Comparison of ENCODE assay signal across 2 cellular contexts in the genomic region with DNA sequence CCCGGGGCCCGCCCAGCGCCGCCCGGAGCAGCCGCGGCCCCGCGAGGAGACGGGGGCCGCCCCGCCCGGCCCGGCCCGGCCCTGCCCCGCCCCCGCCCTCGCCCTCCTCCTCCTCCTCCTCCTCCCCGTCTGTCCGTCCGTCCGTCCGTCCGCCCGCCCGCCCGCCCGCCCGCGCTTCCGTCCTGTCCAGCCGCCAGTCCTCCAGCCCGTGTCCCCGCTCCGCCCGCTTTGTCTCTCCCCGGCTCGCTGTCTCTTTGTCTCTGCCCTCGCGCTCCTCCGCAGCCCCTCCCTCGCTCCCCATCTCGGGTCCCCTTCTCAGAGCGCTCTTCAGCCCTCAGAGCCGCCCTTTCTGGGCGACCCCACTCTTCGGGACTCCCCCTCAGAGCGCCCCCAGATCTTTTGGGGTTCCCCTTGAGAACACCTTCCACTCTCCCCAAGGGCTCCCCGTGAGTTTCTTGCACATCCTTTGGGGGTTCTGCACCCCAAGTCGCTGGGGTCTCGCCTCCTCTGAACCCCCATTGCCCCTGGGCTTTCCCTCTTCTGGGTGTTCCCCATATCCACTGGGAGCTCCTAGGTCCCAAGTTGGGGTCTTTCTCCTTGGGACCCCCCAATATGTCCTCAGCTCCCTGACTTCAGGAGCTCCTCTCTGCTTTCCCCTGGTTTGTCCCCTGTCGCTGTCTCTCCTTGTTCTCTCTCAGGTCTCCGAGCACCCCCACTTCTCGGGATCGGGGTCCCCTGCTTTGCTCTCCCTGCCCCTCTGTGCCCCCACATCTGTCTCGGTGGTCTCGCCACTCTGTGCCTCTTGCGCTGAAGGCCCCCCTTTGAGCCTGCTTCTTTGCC.
TF ChIP-seq lines count a peak whose summit lies in the region.

No MANE protein-coding gene starts in this region.

TF ChIP-seq in IMR-90, 13 proteins besides CTCF, POLR2A, EP300 and RAD21:
- TF ChIP-seq, protein P1, sequence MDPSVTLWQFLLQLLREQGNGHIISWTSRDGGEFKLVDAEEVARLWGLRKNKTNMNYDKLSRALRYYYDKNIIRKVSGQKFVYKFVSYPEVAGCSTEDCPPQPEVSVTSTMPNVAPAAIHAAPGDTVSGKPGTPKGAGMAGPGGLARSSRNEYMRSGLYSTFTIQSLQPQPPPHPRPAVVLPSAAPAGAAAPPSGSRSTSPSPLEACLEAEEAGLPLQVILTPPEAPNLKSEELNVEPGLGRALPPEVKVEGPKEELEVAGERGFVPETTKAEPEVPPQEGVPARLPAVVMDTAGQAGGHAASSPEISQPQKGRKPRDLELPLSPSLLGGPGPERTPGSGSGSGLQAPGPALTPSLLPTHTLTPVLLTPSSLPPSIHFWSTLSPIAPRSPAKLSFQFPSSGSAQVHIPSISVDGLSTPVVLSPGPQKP (IDR thresholded peaks at IDR 0.05; ENCODE audit: borderline replicate concordance, low read depth, low read length), result no peak
- TF ChIP-seq NFE2L2 (IDR thresholded peaks at IDR 0.05; ENCODE audit: low read depth, low read length) (no peak), FOS (IDR thresholded peaks at IDR 0.05; ENCODE audit: low read depth, low read length) (no peak), CEBPB (IDR thresholded peaks at IDR 0.05; ENCODE audit: low read depth, low read length) (no peak), MAFK (IDR thresholded peaks at IDR 0.05; ENCODE audit: low read depth, low read length) (no peak), SMC3 (IDR thresholded peaks at IDR 0.05; ENCODE audit: low read depth, low read length) (no peak), RFX5 (IDR thresholded peaks at IDR 0.05; ENCODE audit: low read depth, low read length) (no peak), RCOR1 (IDR thresholded peaks at IDR 0.05; ENCODE audit: insufficient replicate concordance, low read length) (no peak), CHD1 (IDR thresholded peaks at IDR 0.05; ENCODE audit: low read depth, low read length) (no peak), BHLHE40 (IDR thresholded peaks at IDR 0.05; ENCODE audit: low read depth, low read length) (no peak), MXI1 (IDR thresholded peaks at IDR 0.05; ENCODE audit: borderline replicate concordance, low read depth, low read length) (no peak)
- TF ChIP-seq, protein P2, sequence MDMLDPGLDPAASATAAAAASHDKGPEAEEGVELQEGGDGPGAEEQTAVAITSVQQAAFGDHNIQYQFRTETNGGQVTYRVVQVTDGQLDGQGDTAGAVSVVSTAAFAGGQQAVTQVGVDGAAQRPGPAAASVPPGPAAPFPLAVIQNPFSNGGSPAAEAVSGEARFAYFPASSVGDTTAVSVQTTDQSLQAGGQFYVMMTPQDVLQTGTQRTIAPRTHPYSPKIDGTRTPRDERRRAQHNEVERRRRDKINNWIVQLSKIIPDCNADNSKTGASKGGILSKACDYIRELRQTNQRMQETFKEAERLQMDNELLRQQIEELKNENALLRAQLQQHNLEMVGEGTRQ (IDR thresholded peaks at IDR 0.05; ENCODE audit: low read depth, low read length), result no peak

TF ChIP-seq in HepG2, 621 proteins besides CTCF, POLR2A, EP300 and RAD21 (continued from another document and continues in another):
- TF ChIP-seq, protein P3, sequence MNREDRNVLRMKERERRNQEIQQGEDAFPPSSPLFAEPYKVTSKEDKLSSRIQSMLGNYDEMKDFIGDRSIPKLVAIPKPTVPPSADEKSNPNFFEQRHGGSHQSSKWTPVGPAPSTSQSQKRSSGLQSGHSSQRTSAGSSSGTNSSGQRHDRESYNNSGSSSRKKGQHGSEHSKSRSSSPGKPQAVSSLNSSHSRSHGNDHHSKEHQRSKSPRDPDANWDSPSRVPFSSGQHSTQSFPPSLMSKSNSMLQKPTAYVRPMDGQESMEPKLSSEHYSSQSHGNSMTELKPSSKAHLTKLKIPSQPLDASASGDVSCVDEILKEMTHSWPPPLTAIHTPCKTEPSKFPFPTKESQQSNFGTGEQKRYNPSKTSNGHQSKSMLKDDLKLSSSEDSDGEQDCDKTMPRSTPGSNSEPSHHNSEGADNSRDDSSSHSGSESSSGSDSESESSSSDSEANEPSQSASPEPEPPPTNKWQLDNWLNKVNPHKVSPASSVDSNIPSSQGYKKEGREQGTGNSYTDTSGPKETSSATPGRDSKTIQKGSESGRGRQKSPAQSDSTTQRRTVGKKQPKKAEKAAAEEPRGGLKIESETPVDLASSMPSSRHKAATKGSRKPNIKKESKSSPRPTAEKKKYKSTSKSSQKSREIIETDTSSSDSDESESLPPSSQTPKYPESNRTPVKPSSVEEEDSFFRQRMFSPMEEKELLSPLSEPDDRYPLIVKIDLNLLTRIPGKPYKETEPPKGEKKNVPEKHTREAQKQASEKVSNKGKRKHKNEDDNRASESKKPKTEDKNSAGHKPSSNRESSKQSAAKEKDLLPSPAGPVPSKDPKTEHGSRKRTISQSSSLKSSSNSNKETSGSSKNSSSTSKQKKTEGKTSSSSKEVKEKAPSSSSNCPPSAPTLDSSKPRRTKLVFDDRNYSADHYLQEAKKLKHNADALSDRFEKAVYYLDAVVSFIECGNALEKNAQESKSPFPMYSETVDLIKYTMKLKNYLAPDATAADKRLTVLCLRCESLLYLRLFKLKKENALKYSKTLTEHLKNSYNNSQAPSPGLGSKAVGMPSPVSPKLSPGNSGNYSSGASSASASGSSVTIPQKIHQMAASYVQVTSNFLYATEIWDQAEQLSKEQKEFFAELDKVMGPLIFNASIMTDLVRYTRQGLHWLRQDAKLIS (CRISPR knock-in tag; IDR thresholded peaks at IDR 0.05), result no peak
- TF ChIP-seq ZNF768 (CRISPR knock-in tag; IDR thresholded peaks at IDR 0.05), result no peak; the same call in 1 of the 2 replicates
- TF ChIP-seq, protein P4, sequence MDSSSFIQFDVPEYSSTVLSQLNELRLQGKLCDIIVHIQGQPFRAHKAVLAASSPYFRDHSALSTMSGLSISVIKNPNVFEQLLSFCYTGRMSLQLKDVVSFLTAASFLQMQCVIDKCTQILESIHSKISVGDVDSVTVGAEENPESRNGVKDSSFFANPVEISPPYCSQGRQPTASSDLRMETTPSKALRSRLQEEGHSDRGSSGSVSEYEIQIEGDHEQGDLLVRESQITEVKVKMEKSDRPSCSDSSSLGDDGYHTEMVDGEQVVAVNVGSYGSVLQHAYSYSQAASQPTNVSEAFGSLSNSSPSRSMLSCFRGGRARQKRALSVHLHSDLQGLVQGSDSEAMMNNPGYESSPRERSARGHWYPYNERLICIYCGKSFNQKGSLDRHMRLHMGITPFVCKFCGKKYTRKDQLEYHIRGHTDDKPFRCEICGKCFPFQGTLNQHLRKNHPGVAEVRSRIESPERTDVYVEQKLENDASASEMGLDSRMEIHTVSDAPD (CRISPR knock-in tag; IDR thresholded peaks at IDR 0.05), result no peak
- TF ChIP-seq, protein P5, sequence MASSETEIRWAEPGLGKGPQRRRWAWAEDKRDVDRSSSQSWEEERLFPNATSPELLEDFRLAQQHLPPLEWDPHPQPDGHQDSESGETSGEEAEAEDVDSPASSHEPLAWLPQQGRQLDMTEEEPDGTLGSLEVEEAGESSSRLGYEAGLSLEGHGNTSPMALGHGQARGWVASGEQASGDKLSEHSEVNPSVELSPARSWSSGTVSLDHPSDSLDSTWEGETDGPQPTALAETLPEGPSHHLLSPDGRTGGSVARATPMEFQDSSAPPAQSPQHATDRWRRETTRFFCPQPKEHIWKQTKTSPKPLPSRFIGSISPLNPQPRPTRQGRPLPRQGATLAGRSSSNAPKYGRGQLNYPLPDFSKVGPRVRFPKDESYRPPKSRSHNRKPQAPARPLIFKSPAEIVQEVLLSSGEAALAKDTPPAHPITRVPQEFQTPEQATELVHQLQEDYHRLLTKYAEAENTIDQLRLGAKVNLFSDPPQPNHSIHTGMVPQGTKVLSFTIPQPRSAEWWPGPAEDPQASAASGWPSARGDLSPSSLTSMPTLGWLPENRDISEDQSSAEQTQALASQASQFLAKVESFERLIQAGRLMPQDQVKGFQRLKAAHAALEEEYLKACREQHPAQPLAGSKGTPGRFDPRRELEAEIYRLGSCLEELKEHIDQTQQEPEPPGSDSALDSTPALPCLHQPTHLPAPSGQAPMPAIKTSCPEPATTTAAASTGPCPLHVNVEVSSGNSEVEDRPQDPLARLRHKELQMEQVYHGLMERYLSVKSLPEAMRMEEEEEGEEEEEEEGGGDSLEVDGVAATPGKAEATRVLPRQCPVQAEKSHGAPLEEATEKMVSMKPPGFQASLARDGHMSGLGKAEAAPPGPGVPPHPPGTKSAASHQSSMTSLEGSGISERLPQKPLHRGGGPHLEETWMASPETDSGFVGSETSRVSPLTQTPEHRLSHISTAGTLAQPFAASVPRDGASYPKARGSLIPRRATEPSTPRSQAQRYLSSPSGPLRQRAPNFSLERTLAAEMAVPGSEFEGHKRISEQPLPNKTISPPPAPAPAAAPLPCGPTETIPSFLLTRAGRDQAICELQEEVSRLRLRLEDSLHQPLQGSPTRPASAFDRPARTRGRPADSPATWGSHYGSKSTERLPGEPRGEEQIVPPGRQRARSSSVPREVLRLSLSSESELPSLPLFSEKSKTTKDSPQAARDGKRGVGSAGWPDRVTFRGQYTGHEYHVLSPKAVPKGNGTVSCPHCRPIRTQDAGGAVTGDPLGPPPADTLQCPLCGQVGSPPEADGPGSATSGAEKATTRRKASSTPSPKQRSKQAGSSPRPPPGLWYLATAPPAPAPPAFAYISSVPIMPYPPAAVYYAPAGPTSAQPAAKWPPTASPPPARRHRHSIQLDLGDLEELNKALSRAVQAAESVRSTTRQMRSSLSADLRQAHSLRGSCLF (CRISPR knock-in tag; IDR thresholded peaks at IDR 0.05; ENCODE audit: borderline replicate concordance), result no peak
- no peak for TF ChIP-seq TCF12 (IDR thresholded peaks at IDR 0.05)
- no peak for TF ChIP-seq TCF12 (CRISPR knock-in tag; IDR thresholded peaks at IDR 0.05)
- TF ChIP-seq ZNF350 (CRISPR knock-in tag; IDR thresholded peaks at IDR 0.05; ENCODE audit: borderline replicate concordance, low read depth), result peak; percentile 5; the same call in 1 of the 2 replicates
- TF ChIP-seq GTF2F1 (IDR thresholded peaks at IDR 0.05; ENCODE audit: low read length), result no peak
- 0 out of 2 replicates have a peak, but pooled peaks have one; percentile 12 for TF ChIP-seq FOSL1 (CRISPR knock-in tag; IDR thresholded peaks at IDR 0.05; ENCODE audit: borderline replicate concordance)
- peak; percentile 43 for TF ChIP-seq TAF1 (CRISPR knock-in tag; IDR thresholded peaks at IDR 0.05)
- TF ChIP-seq ZNF224 (CRISPR knock-in tag; IDR thresholded peaks at IDR 0.05), result no peak
- no peak for TF ChIP-seq ZNF567 (CRISPR knock-in tag; IDR thresholded peaks at IDR 0.05; ENCODE audit: borderline replicate concordance)
- peak; percentile 7 for TF ChIP-seq YY1 (IDR thresholded peaks at IDR 0.05; ENCODE audit: insufficient read depth, insufficient replicate concordance, low read depth, low read length)
- TF ChIP-seq, protein P6, sequence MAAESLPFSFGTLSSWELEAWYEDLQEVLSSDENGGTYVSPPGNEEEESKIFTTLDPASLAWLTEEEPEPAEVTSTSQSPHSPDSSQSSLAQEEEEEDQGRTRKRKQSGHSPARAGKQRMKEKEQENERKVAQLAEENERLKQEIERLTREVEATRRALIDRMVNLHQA (CRISPR knock-in tag; IDR thresholded peaks at IDR 0.05), result no peak
- TF ChIP-seq EZH2 (conservative IDR thresholded peaks at IDR 0.05; ENCODE audit: low read depth, low read length), result no peak
- TF ChIP-seq, protein P7, sequence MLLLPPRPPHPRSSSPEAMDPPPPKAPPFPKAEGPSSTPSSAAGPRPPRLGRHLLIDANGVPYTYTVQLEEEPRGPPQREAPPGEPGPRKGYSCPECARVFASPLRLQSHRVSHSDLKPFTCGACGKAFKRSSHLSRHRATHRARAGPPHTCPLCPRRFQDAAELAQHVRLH (CRISPR knock-in tag; IDR thresholded peaks at IDR 0.05; ENCODE audit: borderline replicate concordance, low read depth), result no peak
- TF ChIP-seq RFX5 (IDR thresholded peaks at IDR 0.05; ENCODE audit: low read depth, low read length), result no peak
- peak; percentile 47; the same call in 1 of the 2 replicates for TF ChIP-seq ZC3H4 (CRISPR knock-in tag; IDR thresholded peaks at IDR 0.05; ENCODE audit: borderline replicate concordance)
- TF ChIP-seq, protein P8, sequence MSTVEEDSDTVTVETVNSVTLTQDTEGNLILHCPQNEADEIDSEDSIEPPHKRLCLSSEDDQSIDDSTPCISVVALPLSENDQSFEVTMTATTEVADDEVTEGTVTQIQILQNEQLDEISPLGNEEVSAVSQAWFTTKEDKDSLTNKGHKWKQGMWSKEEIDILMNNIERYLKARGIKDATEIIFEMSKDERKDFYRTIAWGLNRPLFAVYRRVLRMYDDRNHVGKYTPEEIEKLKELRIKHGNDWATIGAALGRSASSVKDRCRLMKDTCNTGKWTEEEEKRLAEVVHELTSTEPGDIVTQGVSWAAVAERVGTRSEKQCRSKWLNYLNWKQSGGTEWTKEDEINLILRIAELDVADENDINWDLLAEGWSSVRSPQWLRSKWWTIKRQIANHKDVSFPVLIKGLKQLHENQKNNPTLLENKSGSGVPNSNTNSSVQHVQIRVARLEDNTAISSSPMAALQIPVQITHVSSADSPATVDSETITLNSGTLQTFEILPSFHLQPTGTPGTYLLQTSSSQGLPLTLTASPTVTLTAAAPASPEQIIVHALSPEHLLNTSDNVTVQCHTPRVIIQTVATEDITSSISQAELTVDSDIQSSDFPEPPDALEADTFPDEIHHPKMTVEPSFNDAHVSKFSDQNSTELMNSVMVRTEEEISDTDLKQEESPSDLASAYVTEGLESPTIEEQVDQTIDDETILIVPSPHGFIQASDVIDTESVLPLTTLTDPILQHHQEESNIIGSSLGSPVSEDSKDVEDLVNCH (CRISPR knock-in tag; IDR thresholded peaks at IDR 0.05), result no peak; the same call in 1 of the 2 replicates
- TF ChIP-seq CREB1 (IDR thresholded peaks at IDR 0.05), result no peak
- TF ChIP-seq CREB1 (CRISPR knock-in tag; IDR thresholded peaks at IDR 0.05), result no peak
- TF ChIP-seq ZNF616 (CRISPR knock-in tag; IDR thresholded peaks at IDR 0.05; ENCODE audit: low read depth), result no peak; the same call in 1 of the 2 replicates
- peak; percentile 70; the same call in 1 of the 2 replicates for TF ChIP-seq ZNF75D (CRISPR knock-in tag; IDR thresholded peaks at IDR 0.05; ENCODE audit: borderline replicate concordance)
- no peak for TF ChIP-seq FOXK2 (IDR thresholded peaks at IDR 0.05)
- TF ChIP-seq NFE2 (CRISPR knock-in tag; IDR thresholded peaks at IDR 0.05), result no peak
- TF ChIP-seq REPIN1 (CRISPR knock-in tag; IDR thresholded peaks at IDR 0.05; ENCODE audit: borderline replicate concordance, low read depth), result no peak
- no peak for TF ChIP-seq ADNP (CRISPR knock-in tag; IDR thresholded peaks at IDR 0.05)
- TF ChIP-seq, protein P9, sequence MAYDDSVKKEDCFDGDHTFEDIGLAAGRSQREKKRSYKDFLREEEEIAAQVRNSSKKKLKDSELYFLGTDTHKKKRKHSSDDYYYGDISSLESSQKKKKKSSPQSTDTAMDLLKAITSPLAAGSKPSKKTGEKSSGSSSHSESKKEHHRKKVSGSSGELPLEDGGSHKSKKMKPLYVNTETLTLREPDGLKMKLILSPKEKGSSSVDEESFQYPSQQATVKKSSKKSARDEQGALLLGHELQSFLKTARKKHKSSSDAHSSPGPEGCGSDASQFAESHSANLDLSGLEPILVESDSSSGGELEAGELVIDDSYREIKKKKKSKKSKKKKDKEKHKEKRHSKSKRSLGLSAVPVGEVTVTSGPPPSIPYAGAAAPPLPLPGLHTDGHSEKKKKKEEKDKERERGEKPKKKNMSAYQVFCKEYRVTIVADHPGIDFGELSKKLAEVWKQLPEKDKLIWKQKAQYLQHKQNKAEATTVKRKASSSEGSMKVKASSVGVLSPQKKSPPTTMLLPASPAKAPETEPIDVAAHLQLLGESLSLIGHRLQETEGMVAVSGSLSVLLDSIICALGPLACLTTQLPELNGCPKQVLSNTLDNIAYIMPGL (CRISPR knock-in tag; IDR thresholded peaks at IDR 0.05; ENCODE audit: borderline replicate concordance in 1 of 2, low read depth in 1 of 2), result peak in 1 of 2 experiments; percentile 59; a peak in 2 of 4 replicates
- TF ChIP-seq ZNF724P (CRISPR knock-in tag; IDR thresholded peaks at IDR 0.05; ENCODE audit: borderline replicate concordance), result peak; percentile 61; the same call in 1 of the 2 replicates
- no peak for TF ChIP-seq ZNF484 (CRISPR knock-in tag; IDR thresholded peaks at IDR 0.05; ENCODE audit: borderline replicate concordance, low read depth)
